9 cellular contexts compared by ENCODE assay signal in the genomic region with DNA sequence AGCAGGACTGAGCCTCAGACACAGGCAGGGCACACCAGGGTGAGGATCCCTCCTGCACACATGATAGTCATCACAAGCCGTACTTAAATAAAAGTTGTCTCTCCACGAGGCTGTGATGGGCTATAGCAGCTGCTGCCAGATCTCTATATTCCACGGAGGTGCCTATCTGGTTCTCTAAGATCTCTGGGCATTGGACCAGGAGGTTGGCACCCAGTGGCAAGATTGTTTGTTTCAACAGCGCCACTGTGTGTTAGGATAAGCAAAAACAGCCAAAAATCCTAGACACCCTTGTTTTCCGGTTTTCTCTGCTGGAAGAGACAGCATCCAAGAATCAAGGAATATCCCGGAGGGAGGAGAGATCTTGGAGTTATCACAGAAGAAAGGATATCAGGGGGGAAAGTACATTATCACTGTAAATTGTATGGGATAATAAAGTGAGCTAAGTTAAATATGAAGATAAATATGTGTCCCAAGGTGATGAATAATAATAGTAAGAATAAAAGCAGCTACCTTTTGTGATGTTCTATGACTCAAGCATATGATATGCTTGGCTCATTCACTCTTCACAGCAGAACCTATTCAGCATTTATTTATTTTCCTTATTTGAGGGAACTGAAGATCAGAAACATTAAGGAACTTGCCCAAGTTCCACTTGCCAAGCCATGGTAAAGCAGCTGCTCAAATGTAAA.
DNase-seq lines count a peak whose midpoint lies in the region; ATAC-seq and TF ChIP-seq lines count a peak whose summit lies in the region.
"Had no signal": no experiment of that assay in that cellular context is flagged by ENCODE, and none has a peak within 500 bp of the region (broad histone marks: within the 10 kb centered on the region; RNA-seq: fewer than 3 reads in every experiment).

No MANE protein-coding gene starts in this region.

- ATAC-seq in SK-N-SH treated with all-trans-retinoic acid at 6 μM for 48 hours = peak; percentile 93
- ATAC-seq in GM19324 (IDR thresholded peaks at IDR 0.05; ENCODE audit: low FRiP score, unreplicated experiment) = no peak

- H3K36me3 Mint-ChIP-seq in activated T-helper 2 cell treated with anti-CD3 and anti-CD28 coated beads, Interferon-gamma antibody, Interleukin-2, Interleukin-4, amounts not matched to agents 10 μg/mL and 5 μg/mL and 100 μg/mL, durations not matched to agents 14 hours and 24 hours and 36 hours (ENCODE audit: low read depth) = no peaks in the 10 kb centered on the region

- H2AFZ ChIP-seq in osteoblast (ENCODE audit: low read length) = no peak overlapping the region

- H3K27me3 ChIP-seq in osteoblast (ENCODE audit: insufficient read depth, low read length) = peaks cover 7% of the 10 kb centered on the region

- H3K36me3 ChIP-seq in osteoblast (ENCODE audit: insufficient read depth, low read length) = no peaks in the 10 kb centered on the region

- H3K4me1 ChIP-seq in osteoblast (ENCODE audit: insufficient read depth, low read length) = no peaks in the 10 kb centered on the region
- H3K4me1 ChIP-seq: Caco-2 had no signal

- DNase-seq in NCI-H2227 (lab: John Stamatoyannopoulos, UW; ENCODE audit: unreplicated experiment) (peak; percentile 53), NCI-H2227 treated with DMSO at 0.1 percent for 48 hours (lab: John Stamatoyannopoulos, UW) (no peak), KBM-7 (peak; percentile 55), fibroblast of pulmonary artery (ENCODE audit: low read depth) (peak; percentile 67), osteoblast (ENCODE audit: insufficient read length, low spot score, missing footprints) (peak; percentile 95)
- DNase-seq in activated T-helper 2 cell treated with anti-CD3 and anti-CD28 coated beads, Interferon-gamma antibody, Interleukin-2, Interleukin-4, amounts not matched to agents 10 μg/mL and 5 μg/mL and 100 μg/mL, durations not matched to agents 14 hours and 24 hours and 36 hours (ENCODE audit: low spot score) = no peak

- H3K4me3 Mint-ChIP-seq in activated T-helper 2 cell treated with anti-CD3 and anti-CD28 coated beads, Interferon-gamma antibody, Interleukin-2, Interleukin-4, amounts not matched to agents 10 μg/mL and 5 μg/mL and 100 μg/mL, durations not matched to agents 14 hours and 24 hours and 36 hours (ENCODE audit: low read depth) = no peak overlapping the region

- no peak overlapping the region for H3K27ac ChIP-seq in osteoblast (ENCODE audit: low read depth, low read length)

- in situ Hi-C loops in KBM-7 (cut with MboI; ENCODE audit: low pct_unique_long_range_greater_than_20kb, low sequenced_read_pairs) = no loop called here

- TF ChIP-seq CTCF in fibroblast of pulmonary artery (IDR thresholded peaks at IDR 0.05; ENCODE audit: low read length, missing control alignments) (peak; percentile 66), osteoblast (IDR thresholded peaks at IDR 0.05; ENCODE audit: extremely low read depth, low read depth, low read length) (peak; percentile 64)

- no peaks in the 10 kb centered on the region for H4K20me1 ChIP-seq in osteoblast (ENCODE audit: insufficient read depth, low read length)

- H3K27me3 Mint-ChIP-seq in activated T-helper 2 cell treated with anti-CD3 and anti-CD28 coated beads, Interferon-gamma antibody, Interleukin-2, Interleukin-4, amounts not matched to agents 10 μg/mL and 5 μg/mL and 100 μg/mL, durations not matched to agents 14 hours and 24 hours and 36 hours (ENCODE audit: low read depth) = peaks cover 41% of the 10 kb centered on the region

- no peak overlapping the region for H3K27ac Mint-ChIP-seq in activated T-helper 2 cell treated with anti-CD3 and anti-CD28 coated beads, Interferon-gamma antibody, Interleukin-2, Interleukin-4, amounts not matched to agents 10 μg/mL and 5 μg/mL and 100 μg/mL, durations not matched to agents 14 hours and 24 hours and 36 hours

- intact Hi-C loops in activated T-helper 2 cell treated with anti-CD3 and anti-CD28 coated beads, Interferon-gamma antibody, Interleukin-2, Interleukin-4, amounts not matched to agents 10 μg/mL and 5 μg/mL and 100 μg/mL, durations not matched to agents 14 hours and 24 hours and 36 hours (cut with micrococcal nuclease) = no loop called here

- H3K9me3 ChIP-seq in osteoblast (ENCODE audit: low read depth, low read length) = no peaks in the 10 kb centered on the region
- H3K9me3 ChIP-seq: Caco-2 had no signal

- H3K4me3 ChIP-seq in fibroblast of pulmonary artery (replicated peaks; ENCODE audit: low read depth, low read length) = no peak overlapping the region
- H3K4me3 ChIP-seq in osteoblast (ENCODE audit: insufficient read depth, low read length) = no peak overlapping the region

- no peak overlapping the region for H3K4me2 ChIP-seq in osteoblast (ENCODE audit: insufficient read depth, low read length)

- no peaks in the 10 kb centered on the region for H3K4me1 Mint-ChIP-seq in activated T-helper 2 cell treated with anti-CD3 and anti-CD28 coated beads, Interferon-gamma antibody, Interleukin-2, Interleukin-4, amounts not matched to agents 10 μg/mL and 5 μg/mL and 100 μg/mL, durations not matched to agents 14 hours and 24 hours and 36 hours (ENCODE audit: low read depth)

- H3K79me2 ChIP-seq in osteoblast (ENCODE audit: insufficient read depth, low read length) = no peaks in the 10 kb centered on the region

- H3K9me3 Mint-ChIP-seq in activated T-helper 2 cell treated with anti-CD3 and anti-CD28 coated beads, Interferon-gamma antibody, Interleukin-2, Interleukin-4, amounts not matched to agents 10 μg/mL and 5 μg/mL and 100 μg/mL, durations not matched to agents 14 hours and 24 hours and 36 hours = no peaks in the 10 kb centered on the region

TF ChIP-seq in SK-N-SH treated with all-trans-retinoic acid at 6 μM for 48 hours, 23 proteins besides CTCF, POLR2A, EP300 and RAD21:
- no peak for TF ChIP-seq PPARA (CRISPR knock-in tag; IDR thresholded peaks at IDR 0.05; ENCODE audit: borderline replicate concordance)
- TF ChIP-seq ZNF70 (CRISPR knock-in tag; IDR thresholded peaks at IDR 0.05) = peak; percentile 91

Comparison
In these comparisons a context has a peak if more than half of its experiments do, and no peak if none do; other contexts are left out.
1. DNase-seq: peak in NCI-H2227 (single experiment), KBM-7 (single experiment), fibroblast of pulmonary artery (single experiment) and osteoblast (single experiment); none in NCI-H2227 treated with DMSO at 0.1 percent for 48 hours (single experiment) and activated T-helper 2 cell treated with anti-CD3 and anti-CD28 coated beads, Interferon-gamma antibody, Interleukin-2, Interleukin-4, amounts not matched to agents 10 μg/mL and 5 μg/mL and 100 μg/mL, durations not matched to agents 14 hours and 24 hours and 36 hours (single experiment).